ENCODE assay signal across 15 cellular contexts in genomic region chr1:210565316-210565715, GRCh38.
DNase-seq lines count a peak whose midpoint lies in the region; ATAC-seq and TF ChIP-seq lines count a peak whose summit lies in the region.
"Had no signal": no experiment of that assay in that cellular context is flagged by ENCODE, and none has a peak within 500 bp of the region (broad histone marks: within the 10 kb centered on the region; RNA-seq: fewer than 3 reads in every experiment).

No MANE protein-coding gene starts in this region.

- ATAC-seq in GM19455 (IDR thresholded peaks at IDR 0.05; ENCODE audit: unreplicated experiment): no peak
- ATAC-seq: CD8-positive, alpha-beta T cell; GM23338; K562 had no signal

- no peak overlapping the region for H3K27ac ChIP-seq in osteoblast (ENCODE audit: low read depth, low read length)
- H3K27ac ChIP-seq: BLaER1 treated with 17β-estradiol and CSF1 and Interleukin-3, amounts not matched to agents 10 nM and 100 nM; HL-60 had no signal

- CTCF ChIA-PET in BJ (lab: Yijun Ruan, JAX): interaction anchor here (1.2 to 4.3 kb wide), 5 partner anchors 14 to 569 kb away, joined by 3 to 20 read pairs (median 5); partner anchors contain the start of gene KCNH1

- H3K4me3 ChIP-seq in BJ (ENCODE audit: low read depth, low read length): no peak overlapping the region
- H3K4me3 ChIP-seq in adipocyte (ENCODE audit: low read length): no peak overlapping the region
- no peak overlapping the region for H3K4me3 ChIP-seq in osteoblast (ENCODE audit: insufficient read depth, low read length)
- H3K4me3 ChIP-seq: BLaER1 treated with 17β-estradiol and CSF1 and Interleukin-3, amounts not matched to agents 10 nM and 100 nM; GM23338; K562 had no signal

- no peaks in the 10 kb centered on the region for H3K36me3 ChIP-seq in BJ (ENCODE audit: control insufficient read depth, insufficient read depth, low read length)
- no peaks in the 10 kb centered on the region for H3K36me3 ChIP-seq in adipocyte (ENCODE audit: control insufficient read depth, insufficient read depth, low read length, severe bottlenecking)
- H3K36me3 ChIP-seq in osteoblast (ENCODE audit: insufficient read depth, low read length): no peaks in the 10 kb centered on the region
- H3K36me3 ChIP-seq: BLaER1 treated with 17β-estradiol and CSF1 and Interleukin-3, amounts not matched to agents 10 nM and 100 nM had no signal

- DNase-seq in BJ (ENCODE audit: low read depth) (peak; percentile 25), adipocyte (ENCODE audit: low read depth) (peak; percentile 40), osteoblast (ENCODE audit: insufficient read length, low spot score, missing footprints) (peak; percentile 60), NCI-H1048 (lab: John Stamatoyannopoulos, UW) (no peak), GM03348 (ENCODE audit: low spot score) (no peak)
- DNase-seq: Calu3; CD8-positive, alpha-beta T cell; DMS79 treated with DMSO at 0.1 percent for 48 hours; HCEC 1CT; IMR-90 had no signal

- no peak for TF ChIP-seq CTCF in BJ (IDR thresholded peaks at IDR 0.05; ENCODE audit: insufficient read depth, low read depth, low read length)
- no peak for TF ChIP-seq CTCF in osteoblast (IDR thresholded peaks at IDR 0.05; ENCODE audit: extremely low read depth, low read depth, low read length)

- H3K4me1 ChIP-seq in adipocyte (ENCODE audit: control insufficient read depth, insufficient read depth, low read length) (no peaks in the 10 kb centered on the region), osteoblast (ENCODE audit: insufficient read depth, low read length) (no peaks in the 10 kb centered on the region)

- no peaks in the 10 kb centered on the region for H3K27me3 ChIP-seq in BJ (ENCODE audit: control insufficient read depth, insufficient read depth, low read length)
- H3K27me3 ChIP-seq in adipocyte (replicated peaks; ENCODE audit: control insufficient read depth, insufficient read depth, low read length): no peaks in the 10 kb centered on the region
- no peaks in the 10 kb centered on the region for H3K27me3 ChIP-seq in osteoblast (ENCODE audit: insufficient read depth, low read length)
- H3K27me3 ChIP-seq: BLaER1 treated with 17β-estradiol and CSF1 and Interleukin-3, amounts not matched to agents 10 nM and 100 nM had no signal

- H2AFZ ChIP-seq in osteoblast (ENCODE audit: low read length): no peak overlapping the region
- H2AFZ ChIP-seq: GM23338 had no signal

- no peaks in the 10 kb centered on the region for H3K79me2 ChIP-seq in osteoblast (ENCODE audit: insufficient read depth, low read length)

- POLR2A ChIA-PET in BJ (lab: Charles Lee): interaction anchor here (0.7 kb wide), 1 partner anchor 119 kb away, joined by 3 read pairs; no protein-coding TSS in a partner anchor

- H3K9ac ChIP-seq in adipocyte (ENCODE audit: low read length): no peak overlapping the region
- H3K9ac ChIP-seq: BLaER1 treated with 17β-estradiol and CSF1 and Interleukin-3, amounts not matched to agents 10 nM and 100 nM had no signal

- H3K9me3 ChIP-seq in adipocyte (ENCODE audit: control insufficient read depth, low read length) (no peaks in the 10 kb centered on the region), osteoblast (ENCODE audit: low read depth, low read length) (no peaks in the 10 kb centered on the region)
- H3K9me3 ChIP-seq: BLaER1 treated with 17β-estradiol and CSF1 and Interleukin-3, amounts not matched to agents 10 nM and 100 nM had no signal

- H4K20me1 ChIP-seq in osteoblast (ENCODE audit: insufficient read depth, low read length): no peaks in the 10 kb centered on the region
- H4K20me1 ChIP-seq: BLaER1 treated with 17β-estradiol and CSF1 and Interleukin-3, amounts not matched to agents 10 nM and 100 nM had no signal

- H3K4me2 ChIP-seq in osteoblast (ENCODE audit: insufficient read depth, low read length): no peak overlapping the region
- H3K4me2 ChIP-seq: BLaER1 treated with 17β-estradiol and CSF1 and Interleukin-3, amounts not matched to agents 10 nM and 100 nM; GM23338 had no signal

Comparison
In these comparisons a context has a peak if more than half of its experiments do, and no peak if none do; other contexts are left out.
1. DNase-seq: peak in BJ (single experiment), adipocyte (single experiment) and osteoblast (single experiment); none in NCI-H1048 (single experiment) and GM03348 (single experiment).